ENCODE assay signal across 15 cellular contexts in genomic region chr6:77930945-77931344, GRCh38.
DNase-seq lines count a peak whose midpoint lies in the region; ATAC-seq lines count a peak whose summit lies in the region.
"Had no signal": no experiment of that assay in that cellular context is flagged by ENCODE, and none has a peak within 500 bp of the region (broad histone marks: within the 10 kb centered on the region; RNA-seq: fewer than 3 reads in every experiment).

No MANE protein-coding gene starts in this region.

- no peak for ATAC-seq in GM18511 (IDR thresholded peaks at IDR 0.05; ENCODE audit: unreplicated experiment)

- DNase-seq in LHCN-M2 (ENCODE audit: low read depth) (peak; percentile 69), middle frontal gyrus (ENCODE audit: extremely low spot score, low spot score) (peak; percentile 9), pons (ENCODE audit: low spot score) (peak; percentile 15), superior temporal gyrus (ENCODE audit: extremely low spot score) (peak; percentile 35), GDM1 (lab: John Stamatoyannopoulos, UW) (no peak), NCI-H1105 (lab: John Stamatoyannopoulos, UW) (no peak)
- DNase-seq: CD4-positive, alpha-beta T cell; CD8-positive, alpha-beta memory T cell; DMS 273 treated with DMSO at 0.1 percent for 48 hours; DMS79; EL; GF-D8; GOT3; HFFc6 had no signal

Comparison
In these comparisons a context has a peak if more than half of its experiments do, and no peak if none do; other contexts are left out.
1. DNase-seq: peak in LHCN-M2 (single experiment), middle frontal gyrus (single experiment), pons (single experiment) and superior temporal gyrus (single experiment); none in GDM1 (single experiment) and NCI-H1105 (single experiment).